ENCODE assay signal across 12 cellular contexts in genomic region chr16:75620326-75621169, GRCh38. TPM values are rescaled to one million over a fixed set of nuclear protein-coding genes. Genes with fewer than 3 reads are reported as not detected.
DNase-seq lines count a peak whose midpoint lies in the region; ATAC-seq and TF ChIP-seq lines count a peak whose summit lies in the region.
"Had no signal": no experiment of that assay in that cellular context is flagged by ENCODE, and none has a peak within 500 bp of the region (broad histone marks: within the 10 kb centered on the region; RNA-seq: fewer than 3 reads in every experiment).

No MANE protein-coding gene starts in this region.

- peaks cover 70% of the 10 kb centered on the region for H3K4me1 ChIP-seq in CD4-positive, alpha-beta memory T cell (ENCODE audit: insufficient read depth, low read length)
- H3K4me1 ChIP-seq in OCI-LY1 (ENCODE audit: insufficient read depth, low read length, severe bottlenecking): peaks cover 23% of the 10 kb centered on the region
- peaks cover 21 to 57% of the 10 kb centered on the region in 2 donors for H3K4me1 ChIP-seq in naive thymus-derived CD4-positive, alpha-beta T cell (ENCODE audit: control insufficient read depth in 2 of 2, insufficient read depth in 2 of 2, low read length in 2 of 2)

- H3K79me2 ChIP-seq in OCI-LY1 (ENCODE audit: insufficient read depth, low read length): peaks cover 6% of the 10 kb centered on the region; the same call in 1 of the 2 replicates

- POLR2A ChIA-PET in CD4-positive, alpha-beta memory T cell (lab: Charles Lee; ENCODE audit: partially characterized antibody): interaction anchor here (0.9 to 9.6 kb wide), 7 partner anchors 10 to 104 kb away, joined by 3 to 293 read pairs (median 8); partner anchors contain the start of genes GABARAPL2, KARS1 and TERF2IP
- POLR2A ChIA-PET in naive thymus-derived CD4-positive, alpha-beta T cell (lab: Charles Lee): interaction anchor here (1.0 to 6.6 kb wide), 3 partner anchors 28 to 53 kb away, joined by 3 to 118 read pairs (median 38); partner anchors contain the start of genes GABARAPL2, KARS1 and TERF2IP

- no peak overlapping the region for H3K9ac ChIP-seq in OCI-LY1 (ENCODE audit: low read length)
- H3K9ac ChIP-seq: KMS-11 had no signal

- TF ChIP-seq CTCF in OCI-LY1 (IDR thresholded peaks at IDR 0.05; ENCODE audit: low read length): no peak

- H2AFZ ChIP-seq in OCI-LY1 (ENCODE audit: low read length): no peak overlapping the region

- H3K36me3 Mint-ChIP-seq in CD4-positive, alpha-beta memory T cell: peaks cover 23 to 47% of the 10 kb centered on the region in 2 donors
- peaks cover 38% of the 10 kb centered on the region for H3K36me3 Mint-ChIP-seq in activated T-helper 1 cell treated with anti-CD3 and anti-CD28 coated beads, Interleukin-12 subunit alpha, Interleukin-12 subunit beta, Interleukin-2, Interleukin-4 antibody, amounts not matched to agents 30 ng/mL and 10 ng/mL and 1 ng/mL, durations not matched to agents 14 hours and 24 hours and 36 hours (ENCODE audit: low read depth)
- peaks cover 11 to 35% (median 27%) of the 10 kb centered on the region in 5 donors for H3K36me3 Mint-ChIP-seq in naive thymus-derived CD4-positive, alpha-beta T cell

- H3K27ac Mint-ChIP-seq in CD4-positive, alpha-beta memory T cell: peak overlapping the region; percentile 90 to 99 (median 98)
- peak overlapping the region; percentile 61 for H3K27ac Mint-ChIP-seq in activated T-helper 1 cell treated with anti-CD3 and anti-CD28 coated beads, Interleukin-12 subunit alpha, Interleukin-12 subunit beta, Interleukin-2, Interleukin-4 antibody, amounts not matched to agents 30 ng/mL and 10 ng/mL and 1 ng/mL, durations not matched to agents 14 hours and 24 hours and 36 hours
- H3K27ac Mint-ChIP-seq in naive thymus-derived CD4-positive, alpha-beta T cell: peak overlapping the region in 8 of 9 donors; percentile 7 to 97 (median 89)
- H3K27ac Mint-ChIP-seq: endodermal cell had no signal

- intact Hi-C loops in CD4-positive, alpha-beta memory T cell (cut with micrococcal nuclease): loop anchor here (1.0 kb wide), 1 partner anchor 99 kb away; no protein-coding TSS in a partner anchor
- intact Hi-C loops in activated T-helper 1 cell treated with anti-CD3 and anti-CD28 coated beads, Interleukin-12 subunit alpha, Interleukin-12 subunit beta, Interleukin-2, Interleukin-4 antibody, amounts not matched to agents 30 ng/mL and 10 ng/mL and 1 ng/mL, durations not matched to agents 14 hours and 24 hours and 36 hours (cut with micrococcal nuclease): loop anchor here (5.0 to 10.0 kb wide), 2 partner anchors 238 to 636 kb away; partner anchors contain the start of gene WDR59
- intact Hi-C loops in naive thymus-derived CD4-positive, alpha-beta T cell (cut with micrococcal nuclease): loop anchor here (1.0 to 10.0 kb wide), 5 partner anchors 149 to 1323 kb away; partner anchors contain the start of genes PSMD7 (in 1 of the 2), RFWD3 (in 1 of the 2), WDR59 (in 1 of the 2) and ZFP1 (in 1 of the 2)

- peak overlapping the region; percentile 0 to 98 (median 97) for H3K4me3 Mint-ChIP-seq in CD4-positive, alpha-beta memory T cell
- peak overlapping the region; percentile 90 for H3K4me3 Mint-ChIP-seq in activated T-helper 1 cell treated with anti-CD3 and anti-CD28 coated beads, Interleukin-12 subunit alpha, Interleukin-12 subunit beta, Interleukin-2, Interleukin-4 antibody, amounts not matched to agents 30 ng/mL and 10 ng/mL and 1 ng/mL, durations not matched to agents 14 hours and 24 hours and 36 hours
- H3K4me3 Mint-ChIP-seq in naive thymus-derived CD4-positive, alpha-beta T cell: peak overlapping the region in 8 of 10 donors; percentile 23 to 96 (median 92)

- peak overlapping the region; percentile 96; the same call in 1 of the 2 replicates for H3K4me2 ChIP-seq in OCI-LY1 (ENCODE audit: low read length)

- DNase-seq in CD4-positive, alpha-beta memory T cell: peak; percentile 59 to 88 (median 64)
- DNase-seq in activated T-helper 1 cell treated with anti-CD3 and anti-CD28 coated beads, Interleukin-12 subunit alpha, Interleukin-12 subunit beta, Interleukin-2, Interleukin-4 antibody, amounts not matched to agents 30 ng/mL and 10 ng/mL and 1 ng/mL, durations not matched to agents 14 hours and 24 hours and 36 hours (ENCODE audit: low spot score): no peak
- DNase-seq in naive thymus-derived CD4-positive, alpha-beta T cell: no peak
- DNase-seq in NCI-H82 treated with DMSO at 0.1 percent for 48 hours (lab: John Stamatoyannopoulos, UW; ENCODE audit: unreplicated experiment) (no peak), NCI-H748 (lab: John Stamatoyannopoulos, UW; ENCODE audit: unreplicated experiment) (no peak), SIG-M5 (lab: John Stamatoyannopoulos, UW) (no peak)

- ATAC-seq in naive thymus-derived CD4-positive, alpha-beta T cell: peak; percentile 28
- no peak for ATAC-seq in GM21825 (IDR thresholded peaks at IDR 0.05; ENCODE audit: unreplicated experiment)

- CTCF ChIA-PET in CD4-positive, alpha-beta memory T cell (lab: Charles Lee; ENCODE audit: partially characterized antibody): interaction anchor here (0.6 to 3.3 kb wide), 16 partner anchors 9 to 156 kb away, joined by 3 to 19 read pairs (median 6); partner anchors contain the start of genes KARS1, TERF2IP, TMEM170A and TMEM231
- CTCF ChIA-PET in naive thymus-derived CD4-positive, alpha-beta T cell (lab: Charles Lee): interaction anchor here (0.6 to 1.2 kb wide), 3 partner anchors 31 to 206 kb away, joined by 3 read pairs; no protein-coding TSS in a partner anchor

- peaks cover 0 to 3% of the 10 kb centered on the region in 2 donors for H3K27me3 Mint-ChIP-seq in CD4-positive, alpha-beta memory T cell
- H3K27me3 Mint-ChIP-seq in activated T-helper 1 cell treated with anti-CD3 and anti-CD28 coated beads, Interleukin-12 subunit alpha, Interleukin-12 subunit beta, Interleukin-2, Interleukin-4 antibody, amounts not matched to agents 30 ng/mL and 10 ng/mL and 1 ng/mL, durations not matched to agents 14 hours and 24 hours and 36 hours (ENCODE audit: insufficient read depth): no peaks in the 10 kb centered on the region
- no peaks in the 10 kb centered on the region for H3K27me3 Mint-ChIP-seq in naive thymus-derived CD4-positive, alpha-beta T cell

- H3K36me3 ChIP-seq in CD4-positive, alpha-beta memory T cell (ENCODE audit: insufficient read depth, low read length): peaks cover 5% of the 10 kb centered on the region
- H3K36me3 ChIP-seq in OCI-LY1 (ENCODE audit: insufficient read depth, low read length): peaks cover 51% of the 10 kb centered on the region
- H3K36me3 ChIP-seq in naive thymus-derived CD4-positive, alpha-beta T cell (ENCODE audit: control insufficient read depth in 2 of 3, insufficient read depth in 3 of 3, low read length in 3 of 3): peaks cover 0 to 33% (median 0%) of the 10 kb centered on the region in 3 experiments

- H3F3A ChIP-seq in OCI-LY1 (ENCODE audit: insufficient read depth, low read length): no peaks in the 10 kb centered on the region

- no peaks in the 10 kb centered on the region for H3K9me2 ChIP-seq in OCI-LY1 (ENCODE audit: low read depth, low read length)

- no peaks in the 10 kb centered on the region for H3K27me3 ChIP-seq in CD4-positive, alpha-beta memory T cell (ENCODE audit: insufficient read depth, low read length)
- no peaks in the 10 kb centered on the region for H3K27me3 ChIP-seq in OCI-LY1 (ENCODE audit: insufficient read depth, low read length)
- no peaks in the 10 kb centered on the region for H3K27me3 ChIP-seq in naive thymus-derived CD4-positive, alpha-beta T cell (ENCODE audit: control insufficient read depth in 2 of 2, insufficient read depth in 2 of 2, low read length in 2 of 2)
- H3K27me3 ChIP-seq: tibial nerve had no signal

- H3K4me3 ChIP-seq in CD4-positive, alpha-beta memory T cell (ENCODE audit: low read length in 2 of 2): peak overlapping the region in 1 of 2 donors; percentile 1
- no peak overlapping the region for H3K4me3 ChIP-seq in OCI-LY1 (ENCODE audit: low read depth, low read length, poor library complexity, severe bottlenecking)
- peak overlapping the region; percentile 80 for H3K4me3 ChIP-seq in naive thymus-derived CD4-positive, alpha-beta T cell (ENCODE audit: low read length)
- H3K4me3 ChIP-seq: SK-N-MC, tibial nerve had no signal

- H3K4me1 Mint-ChIP-seq in CD4-positive, alpha-beta memory T cell: peaks cover 41 to 81% (median 53%) of the 10 kb centered on the region in 4 donors
- peaks cover 55% of the 10 kb centered on the region for H3K4me1 Mint-ChIP-seq in activated T-helper 1 cell treated with anti-CD3 and anti-CD28 coated beads, Interleukin-12 subunit alpha, Interleukin-12 subunit beta, Interleukin-2, Interleukin-4 antibody, amounts not matched to agents 30 ng/mL and 10 ng/mL and 1 ng/mL, durations not matched to agents 14 hours and 24 hours and 36 hours (ENCODE audit: low read depth)
- H3K4me1 Mint-ChIP-seq in naive thymus-derived CD4-positive, alpha-beta T cell: peaks cover 14 to 54% (median 39%) of the 10 kb centered on the region in 7 donors

- peak overlapping the region; percentile 96 for H3K27ac ChIP-seq in CD4-positive, alpha-beta memory T cell (ENCODE audit: low read depth, low read length)
- H3K27ac ChIP-seq in OCI-LY1 (ENCODE audit: low read depth, low read length, poor library complexity, severe bottlenecking): no peak overlapping the region
- no peak overlapping the region for H3K27ac ChIP-seq in naive thymus-derived CD4-positive, alpha-beta T cell (ENCODE audit: low read depth, low read length)
- H3K27ac ChIP-seq: KMS-11, SK-N-MC, tibial nerve had no signal

- no peaks in the 10 kb centered on the region for H4K20me1 ChIP-seq in OCI-LY1 (ENCODE audit: insufficient read depth, low read length)

- H3K9me3 ChIP-seq in CD4-positive, alpha-beta memory T cell (ENCODE audit: control insufficient read depth in 1 of 2, low read length in 2 of 2): no peaks in the 10 kb centered on the region
- H3K9me3 ChIP-seq in OCI-LY1 (ENCODE audit: low read length): no peaks in the 10 kb centered on the region
- H3K9me3 ChIP-seq in naive thymus-derived CD4-positive, alpha-beta T cell (ENCODE audit: control insufficient read depth in 2 of 3, low read length in 3 of 3): no peaks in the 10 kb centered on the region
- H3K9me3 ChIP-seq: tibial nerve had no signal

- peaks cover 0 to 7% (median 0%) of the 10 kb centered on the region in 8 donors for H3K9me3 Mint-ChIP-seq in CD4-positive, alpha-beta memory T cell
- no peaks in the 10 kb centered on the region for H3K9me3 Mint-ChIP-seq in activated T-helper 1 cell treated with anti-CD3 and anti-CD28 coated beads, Interleukin-12 subunit alpha, Interleukin-12 subunit beta, Interleukin-2, Interleukin-4 antibody, amounts not matched to agents 30 ng/mL and 10 ng/mL and 1 ng/mL, durations not matched to agents 14 hours and 24 hours and 36 hours
- peaks cover 0 to 4% (median 0%) of the 10 kb centered on the region in 11 donors for H3K9me3 Mint-ChIP-seq in naive thymus-derived CD4-positive, alpha-beta T cell
- H3K9me3 Mint-ChIP-seq: endodermal cell had no signal

RNA-seq across cellular contexts. Expression of gene ADAT1, which starts 2.5 kb away (rescaled TPM):
- total RNA-seq in CD4-positive, alpha-beta memory T cell: 10 to 100 TPM; 88.3 to 93.9 TPM
- polyA plus RNA-seq in CD4-positive, alpha-beta memory T cell: 10 to 100 TPM; 44.4 to 54.9 TPM
- 59.0 and 60.9 TPM in 2 replicates for total RNA-seq in activated T-helper 1 cell treated with anti-CD3 and anti-CD28 coated beads, Interleukin-12 subunit alpha, Interleukin-12 subunit beta, Interleukin-2, Interleukin-4 antibody, amounts not matched to agents 30 ng/mL and 10 ng/mL and 1 ng/mL, durations not matched to agents 14 hours and 24 hours and 36 hours
- 10 to 100 TPM; 41.3 to 69.4 (median 63.6) TPM for total RNA-seq in naive thymus-derived CD4-positive, alpha-beta T cell
- polyA plus RNA-seq in naive thymus-derived CD4-positive, alpha-beta T cell: 10 to 100 TPM; 35.6 to 36.1 TPM

RNA-seq across cellular contexts. Expression of gene KARS1, which starts 26.9 kb away (rescaled TPM):
- 100 to 1,000 TPM; 120 to 124 TPM for total RNA-seq in CD4-positive, alpha-beta memory T cell
- 100 to 1,000 TPM; 259 to 306 TPM for polyA plus RNA-seq in CD4-positive, alpha-beta memory T cell
- 256 and 271 TPM in 2 replicates for total RNA-seq in activated T-helper 1 cell treated with anti-CD3 and anti-CD28 coated beads, Interleukin-12 subunit alpha, Interleukin-12 subunit beta, Interleukin-2, Interleukin-4 antibody, amounts not matched to agents 30 ng/mL and 10 ng/mL and 1 ng/mL, durations not matched to agents 14 hours and 24 hours and 36 hours
- total RNA-seq in naive thymus-derived CD4-positive, alpha-beta T cell: 100 to 1,000 TPM; 118 to 216 (median 123) TPM
- 100 to 1,000 TPM; 208 to 216 TPM for polyA plus RNA-seq in naive thymus-derived CD4-positive, alpha-beta T cell

RNA-seq across cellular contexts. Expression of gene TERF2IP, which starts 27.0 kb away (rescaled TPM):
- total RNA-seq in CD4-positive, alpha-beta memory T cell: 100 to 1,000 TPM in 1 of 2 experiments, 10 to 100 TPM in 1; 98.4 to 108 TPM
- 100 to 1,000 TPM; 152 to 185 TPM for polyA plus RNA-seq in CD4-positive, alpha-beta memory T cell
- 94.3 and 98.5 TPM in 2 replicates for total RNA-seq in activated T-helper 1 cell treated with anti-CD3 and anti-CD28 coated beads, Interleukin-12 subunit alpha, Interleukin-12 subunit beta, Interleukin-2, Interleukin-4 antibody, amounts not matched to agents 30 ng/mL and 10 ng/mL and 1 ng/mL, durations not matched to agents 14 hours and 24 hours and 36 hours
- 10 to 100 TPM; 70.8 to 90.4 (median 88.7) TPM for total RNA-seq in naive thymus-derived CD4-positive, alpha-beta T cell
- polyA plus RNA-seq in naive thymus-derived CD4-positive, alpha-beta T cell: 100 to 1,000 TPM; 105 to 168 TPM

RNA-seq across cellular contexts. Expression of gene GABARAPL2, which starts 54.4 kb away (rescaled TPM):
- 100 to 1,000 TPM in 1 of 2 experiments, 10 to 100 TPM in 1; 91.9 to 100 TPM for total RNA-seq in CD4-positive, alpha-beta memory T cell
- 100 to 1,000 TPM; 277 to 285 TPM for polyA plus RNA-seq in CD4-positive, alpha-beta memory T cell
- total RNA-seq in activated T-helper 1 cell treated with anti-CD3 and anti-CD28 coated beads, Interleukin-12 subunit alpha, Interleukin-12 subunit beta, Interleukin-2, Interleukin-4 antibody, amounts not matched to agents 30 ng/mL and 10 ng/mL and 1 ng/mL, durations not matched to agents 14 hours and 24 hours and 36 hours: 62.7 and 69.5 TPM in 2 replicates
- total RNA-seq in naive thymus-derived CD4-positive, alpha-beta T cell: 10 to 100 TPM; 57.9 to 81.2 (median 75.6) TPM
- polyA plus RNA-seq in naive thymus-derived CD4-positive, alpha-beta T cell: 100 to 1,000 TPM; 187 to 293 TPM

RNA-seq across cellular contexts. Expression of gene CPHXL2, which starts 56.3 kb away (rescaled TPM):
- not detected for total RNA-seq in CD4-positive, alpha-beta memory T cell
- polyA plus RNA-seq in CD4-positive, alpha-beta memory T cell: not detected
- total RNA-seq in activated T-helper 1 cell treated with anti-CD3 and anti-CD28 coated beads, Interleukin-12 subunit alpha, Interleukin-12 subunit beta, Interleukin-2, Interleukin-4 antibody, amounts not matched to agents 30 ng/mL and 10 ng/mL and 1 ng/mL, durations not matched to agents 14 hours and 24 hours and 36 hours: not detected in 2 replicates
- not detected for total RNA-seq in naive thymus-derived CD4-positive, alpha-beta T cell
- polyA plus RNA-seq in naive thymus-derived CD4-positive, alpha-beta T cell: not detected
- total RNA-seq: endodermal cell, tibial nerve had no signal

Comparison
In these comparisons a context has a peak if more than half of its experiments do, and no peak if none do; other contexts are left out.
1. DNase-seq: peak in CD4-positive, alpha-beta memory T cell (5 of 5); none in activated T-helper 1 cell treated with anti-CD3 and anti-CD28 coated beads, Interleukin-12 subunit alpha, Interleukin-12 subunit beta, Interleukin-2, Interleukin-4 antibody, amounts not matched to agents 30 ng/mL and 10 ng/mL and 1 ng/mL, durations not matched to agents 14 hours and 24 hours and 36 hours (single experiment), naive thymus-derived CD4-positive, alpha-beta T cell (0 of 9), NCI-H82 treated with DMSO at 0.1 percent for 48 hours (single experiment), NCI-H748 (single experiment) and SIG-M5 (single experiment).
2. Peak in every context shown above with its lines, with median percentiles within 50 percentile points of each other: H3K27ac Mint-ChIP-seq and H3K4me3 Mint-ChIP-seq.